7 cellular contexts compared by ENCODE assay signal in the genomic region with DNA sequence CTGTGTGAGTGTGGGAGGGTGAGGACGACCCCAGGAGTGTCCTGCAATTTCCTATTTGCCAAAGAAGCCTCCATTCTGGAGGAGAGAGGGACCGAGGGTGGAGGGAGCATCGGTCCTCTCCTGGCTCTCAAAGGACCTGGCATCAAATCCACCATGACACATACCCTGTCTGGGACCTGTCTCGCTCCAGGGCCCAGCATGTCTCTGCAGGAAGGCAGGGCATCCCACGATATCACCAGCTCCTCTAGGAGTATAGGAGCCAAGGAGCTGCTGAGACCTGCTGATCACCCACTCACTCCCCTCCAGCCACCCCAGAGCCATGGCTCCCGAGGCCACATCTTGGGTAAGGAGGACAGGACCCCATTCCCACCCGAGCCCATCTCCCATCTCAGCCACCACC. TPM values are rescaled to one million over a fixed set of nuclear protein-coding genes. Genes with fewer than 3 reads are reported as not detected.
"Had no signal": no experiment of that assay in that cellular context is flagged by ENCODE, and none has a peak within 500 bp of the region (broad histone marks: within the 10 kb centered on the region; RNA-seq: fewer than 3 reads in every experiment).

No MANE protein-coding gene starts in this region.

RNA-seq across cellular contexts. Expression of a gene that starts 33.6 kb away (rescaled TPM):
- total RNA-seq: K562, M059J, Right ventricle myocardium inferior, RPMI7951, SJCRH30, SK-MEL-5 had no signal
- polyA plus RNA-seq: K562 had no signal

RNA-seq across cellular contexts. Expression of a gene that starts 47.9 kb away (rescaled TPM):
- total RNA-seq: M059J, PC-3, Right ventricle myocardium inferior, RPMI7951, SJCRH30, SK-MEL-5 had no signal
